Comparison of ENCODE assay signal across 10 cellular contexts in genomic region chr5:10536931-10537579, GRCh38. TPM values are rescaled to one million over a fixed set of nuclear protein-coding genes. Genes with fewer than 3 reads are reported as not detected.
DNase-seq lines count a peak whose midpoint lies in the region; ATAC-seq and TF ChIP-seq lines count a peak whose summit lies in the region.
"Had no signal": no experiment of that assay in that cellular context is flagged by ENCODE, and none has a peak within 500 bp of the region (broad histone marks: within the 10 kb centered on the region; RNA-seq: fewer than 3 reads in every experiment).

No MANE protein-coding gene starts in this region.

- H3K9me3 Mint-ChIP-seq in CD4-positive, CD25-positive, alpha-beta regulatory T cell, result no peaks in the 10 kb centered on the region
- no peaks in the 10 kb centered on the region for H3K9me3 Mint-ChIP-seq in type B pancreatic cell
- H3K9me3 Mint-ChIP-seq: activated T-helper 2 cell treated with anti-CD3 and anti-CD28 coated beads, Interferon-gamma antibody, Interleukin-2, Interleukin-4, amounts not matched to agents 10 μg/mL and 5 μg/mL and 100 μg/mL, durations not matched to agents 14 hours and 24 hours and 36 hours had no signal

- H3K4me1 Mint-ChIP-seq in CD4-positive, CD25-positive, alpha-beta regulatory T cell, result peaks cover 7 to 17% (median 11%) of the 10 kb centered on the region in 4 donors
- H3K4me1 Mint-ChIP-seq in type B pancreatic cell (ENCODE audit: unreplicated experiment), result peaks cover 13% of the 10 kb centered on the region

- no peak for TF ChIP-seq CTCF in type B pancreatic cell (conservative IDR thresholded peaks at IDR 0.05)
- no peak for TF ChIP-seq CTCF in prostate gland (IDR thresholded peaks at IDR 0.05)

- H3K36me3 ChIP-seq in CD4-positive, CD25-positive, alpha-beta regulatory T cell (ENCODE audit: control insufficient read depth, insufficient read depth, low read length), result no peaks in the 10 kb centered on the region
- H3K36me3 ChIP-seq in prostate gland, result no peaks in the 10 kb centered on the region

- no peak for TF ChIP-seq POLR2A in prostate gland (IDR thresholded peaks at IDR 0.05)

- ATAC-seq in CD4-positive, CD25-positive, alpha-beta regulatory T cell (ENCODE audit: low read depth in 2 of 2), result no peak
- peak; percentile 31 for ATAC-seq in GM19468 (IDR thresholded peaks at IDR 0.05; ENCODE audit: extremely low read depth, unreplicated experiment)

- no peaks in the 10 kb centered on the region for H3K9me3 ChIP-seq in CD4-positive, CD25-positive, alpha-beta regulatory T cell (ENCODE audit: control insufficient read depth in 2 of 2, low read length in 2 of 2)
- no peaks in the 10 kb centered on the region for H3K9me3 ChIP-seq in prostate gland

- peak overlapping the region in 3 of 4 donors; percentile 15 to 69 (median 22) for H3K4me3 Mint-ChIP-seq in CD4-positive, CD25-positive, alpha-beta regulatory T cell
- no peak overlapping the region for H3K4me3 Mint-ChIP-seq in type B pancreatic cell

- WGBS in prostate gland, result 51% methylated on average over 13 of the region's 13 CpGs

- peaks cover 16% of the 10 kb centered on the region for H3K4me1 ChIP-seq in CD4-positive, CD25-positive, alpha-beta regulatory T cell (ENCODE audit: control insufficient read depth, insufficient read depth, low read length, poor library complexity, severe bottlenecking)
- H3K4me1 ChIP-seq in prostate gland (replicated peaks), result peaks cover 9% of the 10 kb centered on the region

- intact Hi-C loops in prostate gland (cut with DNase I), result no loop called here

- H3K36me3 Mint-ChIP-seq in CD4-positive, CD25-positive, alpha-beta regulatory T cell, result no peaks in the 10 kb centered on the region
- no peaks in the 10 kb centered on the region for H3K36me3 Mint-ChIP-seq in type B pancreatic cell

- peak overlapping the region; percentile 38 to 93 (median 58) for H3K27ac Mint-ChIP-seq in CD4-positive, CD25-positive, alpha-beta regulatory T cell
- H3K27ac Mint-ChIP-seq in type B pancreatic cell, result no peak overlapping the region
- H3K27ac Mint-ChIP-seq: activated T-helper 2 cell treated with anti-CD3 and anti-CD28 coated beads, Interferon-gamma antibody, Interleukin-2, Interleukin-4, amounts not matched to agents 10 μg/mL and 5 μg/mL and 100 μg/mL, durations not matched to agents 14 hours and 24 hours and 36 hours had no signal

- peaks cover 8% of the 10 kb centered on the region for H3K27me3 ChIP-seq in CD4-positive, CD25-positive, alpha-beta regulatory T cell (ENCODE audit: control insufficient read depth, insufficient read depth, low read length)
- H3K27me3 ChIP-seq in prostate gland (replicated peaks; ENCODE audit: insufficient read depth), result peaks cover 3% of the 10 kb centered on the region

- H3K27ac ChIP-seq in CD4-positive, CD25-positive, alpha-beta regulatory T cell (ENCODE audit: insufficient read depth, low read length, poor library complexity, severe bottlenecking), result no peak overlapping the region
- H3K27ac ChIP-seq in prostate gland, result no peak overlapping the region

- peaks cover 26% of the 10 kb centered on the region for H3K27me3 Mint-ChIP-seq in CD4-positive, CD25-positive, alpha-beta regulatory T cell
- H3K27me3 Mint-ChIP-seq in type B pancreatic cell, result peaks cover 17% of the 10 kb centered on the region

- peak overlapping the region; percentile 42 for H3K4me3 ChIP-seq in CD4-positive, CD25-positive, alpha-beta regulatory T cell (ENCODE audit: low read depth, low read length)
- no peak overlapping the region for H3K4me3 ChIP-seq in prostate gland

- DNase-seq in CD4-positive, CD25-positive, alpha-beta regulatory T cell, result peak in 1 of 3 donors; percentile 15
- DNase-seq in SIG-M5 (lab: John Stamatoyannopoulos, UW), result peak; percentile 86
- peak; percentile 44 for DNase-seq in inferior parietal cortex (ENCODE audit: extremely low spot score)
- no peak for DNase-seq in retina
- no peak for DNase-seq in type B pancreatic cell (ENCODE audit: extremely low spot score, unreplicated experiment)
- no peak for DNase-seq in NCI-H69 (lab: John Stamatoyannopoulos, UW)
- DNase-seq in prostate gland (ENCODE audit: low spot score), result no peak
- DNase-seq: GDM1 had no signal

RNA-seq across cellular contexts. Expression of gene ANKRD33B, which starts 26.8 kb away (rescaled TPM):
- 6.6 TPM for total RNA-seq in CD4-positive, CD25-positive, alpha-beta regulatory T cell
- polyA plus RNA-seq in CD4-positive, CD25-positive, alpha-beta regulatory T cell, result under 1 TPM; 0.25 to 0.35 (median 0.32) TPM
- total RNA-seq in type B pancreatic cell (ENCODE audit: low replicate concordance), result 3.4 and 5.4 TPM in 2 replicates
- total RNA-seq in prostate gland, result 1 to 10 TPM; 4.1 to 7.4 TPM

Comparison
In these comparisons a context has a peak if more than half of its experiments do, and no peak if none do; other contexts are left out.
1. DNase-seq: peak in SIG-M5 (single experiment) and inferior parietal cortex (single experiment); none in retina (single experiment), type B pancreatic cell (single experiment), NCI-H69 (single experiment) and prostate gland (single experiment).